In genomic region chr10:78263521-78263988, GRCh38 we compare ENCODE assay signal across 13 cellular contexts.
DNase-seq lines count a peak whose midpoint lies in the region; ATAC-seq, FAIRE-seq and TF ChIP-seq lines count a peak whose summit lies in the region.
"Had no signal": no experiment of that assay in that cellular context is flagged by ENCODE, and none has a peak within 500 bp of the region (broad histone marks: within the 10 kb centered on the region; RNA-seq: fewer than 3 reads in every experiment).

No MANE protein-coding gene starts in this region.

- H3K4me1 ChIP-seq in colonic mucosa, result no peaks in the 10 kb centered on the region

- H3K27ac ChIP-seq in colonic mucosa, result no peak overlapping the region

- intact Hi-C loops in colonic mucosa (cut with DNase I), result no loop called here

- ATAC-seq in SK-N-SH treated with all-trans-retinoic acid at 6 μM for 48 hours (peak; percentile 65), GM18520 (IDR thresholded peaks at IDR 0.05; ENCODE audit: unreplicated experiment) (no peak), GM21381 (IDR thresholded peaks at IDR 0.05; ENCODE audit: unreplicated experiment) (no peak)

- H3K36me3 ChIP-seq in colonic mucosa, result no peaks in the 10 kb centered on the region

- no peak overlapping the region for H3K4me3 ChIP-seq in colonic mucosa

- H3K9ac ChIP-seq in colonic mucosa (ENCODE audit: low read depth in 2 of 2, low read length in 2 of 2), result no peak overlapping the region

- in situ Hi-C loops in Caki2 (cut with HindIII; ENCODE audit: low pct_unique_long_range_greater_than_20kb, low sequenced_read_pairs), result no loop called here

- DNase-seq in Caki2 (ENCODE audit: low read depth) (peak; percentile 28), frontal cortex (ENCODE audit: low spot score in 2 of 2) (peak; percentile 51 to 53), renal cortical epithelial cell (ENCODE audit: low read depth) (peak; percentile 53), colonic mucosa (no peak)
- no peak for DNase-seq in effector CD4-positive, alpha-beta T cell
- DNase-seq: activated CD4-positive, alpha-beta T cell treated with anti-CD3 and anti-CD28 coated beads, Interleukin-2, amount 50 U/mL, for 48 hours; activated naive CD4-positive, alpha-beta T cell; effector memory CD4-positive, alpha-beta T cell; NCI-H1436 treated with DMSO at 0.1 percent for 48 hours; stimulated activated CD4-positive, alpha-beta T cell treated with anti-CD3 and anti-CD28 coated beads, Interleukin-4, amount 100 ng/mL, for 24 hours had no signal

- H3K27me3 ChIP-seq in colonic mucosa, result no peaks in the 10 kb centered on the region

- H3K9me3 ChIP-seq in colonic mucosa, result no peaks in the 10 kb centered on the region

- TF ChIP-seq CTCF in colonic mucosa (IDR thresholded peaks at IDR 0.05), result no peak

- no peak for FAIRE-seq in frontal cortex (lab: Jason Lieb, UNC)

TF ChIP-seq in SK-N-SH treated with all-trans-retinoic acid at 6 μM for 48 hours, 23 proteins besides CTCF, POLR2A, EP300 and RAD21:
- TF ChIP-seq RARB (CRISPR knock-in tag; IDR thresholded peaks at IDR 0.05), result no peak
- TF ChIP-seq GLIS3 (CRISPR knock-in tag; IDR thresholded peaks at IDR 0.05), result no peak
- TF ChIP-seq POU6F1 (CRISPR knock-in tag; IDR thresholded peaks at IDR 0.05; ENCODE audit: borderline replicate concordance, low read depth), result no peak
- no peak for TF ChIP-seq SNAI2 (CRISPR knock-in tag; IDR thresholded peaks at IDR 0.05)
- TF ChIP-seq ZC3H10 (CRISPR knock-in tag; IDR thresholded peaks at IDR 0.05), result no peak
- TF ChIP-seq PATZ1 (CRISPR knock-in tag; IDR thresholded peaks at IDR 0.05; ENCODE audit: borderline replicate concordance), result no peak
- no peak for TF ChIP-seq PPARA (CRISPR knock-in tag; IDR thresholded peaks at IDR 0.05; ENCODE audit: borderline replicate concordance)
- no peak for TF ChIP-seq TCF4 (CRISPR knock-in tag; IDR thresholded peaks at IDR 0.05; ENCODE audit: borderline replicate concordance)
- no peak for TF ChIP-seq ZFP3 (CRISPR knock-in tag; IDR thresholded peaks at IDR 0.05)

Comparison
In these comparisons a context has a peak if more than half of its experiments do, and no peak if none do; other contexts are left out.
1. DNase-seq: peak in Caki2 (single experiment), frontal cortex (2 of 2) and renal cortical epithelial cell (single experiment); none in effector CD4-positive, alpha-beta T cell (single experiment) and colonic mucosa (single experiment).